Comparison of ENCODE assay signal across 9 cellular contexts in the genomic region with DNA sequence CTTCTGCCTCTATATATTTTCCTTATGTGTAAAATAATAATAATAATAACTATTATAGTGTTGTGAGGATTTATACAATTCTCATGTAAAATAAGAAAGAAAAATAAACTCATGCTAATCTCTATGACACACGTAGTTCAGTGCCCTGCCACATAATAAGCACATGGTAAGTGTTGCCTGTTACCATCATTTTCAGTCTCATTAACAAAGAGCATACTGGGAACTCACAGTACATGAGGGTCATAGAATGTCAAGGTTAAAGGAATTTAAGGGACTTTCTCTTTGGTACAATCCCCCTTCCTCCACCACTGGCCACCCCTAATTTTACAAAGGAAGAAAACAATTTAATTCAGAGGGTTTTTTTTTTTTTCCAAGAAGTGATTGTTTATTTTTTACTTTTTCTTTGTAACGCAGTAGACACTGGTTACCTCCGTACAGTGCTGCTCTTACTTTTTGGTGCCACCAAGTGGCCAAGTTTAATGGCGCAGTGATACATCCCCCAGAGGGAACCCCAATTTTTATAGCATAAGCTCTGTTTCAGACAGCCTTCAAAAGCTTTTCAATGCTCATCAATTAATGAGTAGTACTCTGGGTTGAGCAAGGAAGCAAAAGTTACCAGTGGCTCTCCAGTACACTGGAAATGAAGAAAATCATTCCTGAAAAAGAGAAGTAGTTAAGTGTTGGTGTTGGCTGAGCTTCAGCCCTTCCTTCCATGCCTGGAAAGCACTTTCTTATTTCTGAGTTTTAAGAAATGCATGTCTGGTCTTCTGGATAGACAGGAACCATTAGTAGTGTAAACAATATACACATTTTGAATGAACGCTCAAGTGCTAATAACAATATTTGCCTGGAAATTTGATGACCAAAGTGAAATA.
DNase-seq lines count a peak whose midpoint lies in the region; ATAC-seq and TF ChIP-seq lines count a peak whose summit lies in the region.
"Had no signal": no experiment of that assay in that cellular context is flagged by ENCODE, and none has a peak within 500 bp of the region (broad histone marks: within the 10 kb centered on the region; RNA-seq: fewer than 3 reads in every experiment).

No MANE protein-coding gene starts in this region.

- H3K27ac Mint-ChIP-seq in Caco-2 (ENCODE audit: unreplicated experiment), result no peak overlapping the region
- H3K27ac Mint-ChIP-seq: activated naive CD4-positive, alpha-beta T cell treated with anti-CD3 and anti-CD28 coated beads, Interleukin-2, amount 50 U/mL, for 24 hours had no signal

- peak; percentile 95 for ATAC-seq in GM19372 (IDR thresholded peaks at IDR 0.05; ENCODE audit: low read depth, unreplicated experiment)
- peak; percentile 89 for ATAC-seq in HG03442 (IDR thresholded peaks at IDR 0.05; ENCODE audit: unreplicated experiment)

- intact Hi-C loops in Caco-2 (cut with micrococcal nuclease; ENCODE audit: unreplicated experiment), result loop anchor here (1.0 to 5.0 kb wide), 6 partner anchors 145 to 661 kb away; a partner anchor contains a TSS

- POLR2A ChIA-PET in Caco-2 (lab: Charles Lee), result no interaction called here

- no peak overlapping the region for H3K4me3 ChIP-seq in Caco-2 (ENCODE audit: low read depth, low read length)

- DNase-seq in Caco-2, result peak; percentile 41 to 59
- DNase-seq in SK-N-DZ (ENCODE audit: low spot score), result peak; percentile 8
- peak; percentile 25 for DNase-seq in activated naive CD8-positive, alpha-beta T cell treated with anti-CD3 and anti-CD28 coated beads, Interleukin-2, amount 50 U/mL, for 16 hours (ENCODE audit: low read depth, low spot score)
- peak; percentile 58 for DNase-seq in iPS-NIHi11 (ENCODE audit: low spot score)
- DNase-seq in stimulated activated CD4-positive, alpha-beta T cell treated with anti-CD3 and anti-CD28 coated beads, Interleukin-1b, Interleukin-23, amount 100 ng/mL, for 48 hours, result peak; percentile 47
- no peak for DNase-seq in SKM-1 (lab: John Stamatoyannopoulos, UW; ENCODE audit: unreplicated experiment)

- H3K4me1 ChIP-seq in Caco-2, result no peaks in the 10 kb centered on the region

- no peaks in the 10 kb centered on the region for H3K36me3 ChIP-seq in Caco-2 (ENCODE audit: control insufficient read depth, insufficient read depth, low read length)

- H3K9me3 Mint-ChIP-seq in Caco-2 (ENCODE audit: unreplicated experiment), result peaks cover 6% of the 10 kb centered on the region
- H3K9me3 Mint-ChIP-seq: activated naive CD4-positive, alpha-beta T cell treated with anti-CD3 and anti-CD28 coated beads, Interleukin-2, amount 50 U/mL, for 24 hours had no signal

- H3K4me1 Mint-ChIP-seq in Caco-2 (ENCODE audit: low read depth, unreplicated experiment), result no peaks in the 10 kb centered on the region

- no peak overlapping the region for H3K4me3 Mint-ChIP-seq in Caco-2 (ENCODE audit: unreplicated experiment)
- H3K4me3 Mint-ChIP-seq: activated naive CD4-positive, alpha-beta T cell treated with anti-CD3 and anti-CD28 coated beads, Interleukin-2, amount 50 U/mL, for 24 hours had no signal

- no TSS peak for BruUV-seq in Caco-2 (replicated peaks; lab: Mats Ljungman, UMichigan)

- CTCF ChIA-PET in Caco-2 (lab: Charles Lee), result interaction anchor here (0.6 to 2.1 kb wide), 15 partner anchors 14 to 627 kb away, joined by 3 to 18 read pairs (median 3); a partner anchor contains a TSS

- peak; percentile 77 to 83 for TF ChIP-seq CTCF in Caco-2 (IDR thresholded peaks at IDR 0.05; ENCODE audit: insufficient read depth in 1 of 2, low read depth in 1 of 2, low read length in 1 of 2, severe bottlenecking in 1 of 2, unreplicated experiment in 1 of 2)

- H3K9me3 ChIP-seq in Caco-2, result no peaks in the 10 kb centered on the region

- no peaks in the 10 kb centered on the region for H3K36me3 Mint-ChIP-seq in Caco-2 (ENCODE audit: insufficient read depth, unreplicated experiment)
- H3K36me3 Mint-ChIP-seq: activated naive CD4-positive, alpha-beta T cell treated with anti-CD3 and anti-CD28 coated beads, Interleukin-2, amount 50 U/mL, for 24 hours had no signal

- peaks cover 7% of the 10 kb centered on the region for H3K27me3 Mint-ChIP-seq in Caco-2 (ENCODE audit: insufficient read depth, unreplicated experiment)
- H3K27me3 Mint-ChIP-seq: activated naive CD4-positive, alpha-beta T cell treated with anti-CD3 and anti-CD28 coated beads, Interleukin-2, amount 50 U/mL, for 24 hours had no signal

- no peaks in the 10 kb centered on the region; the same call in 1 of the 2 replicates for H3K27me3 ChIP-seq in Caco-2 (replicated peaks; ENCODE audit: control insufficient read depth, insufficient read depth, low read length)
